Comparison of ENCODE assay signal across 18 cellular contexts in the genomic region with DNA sequence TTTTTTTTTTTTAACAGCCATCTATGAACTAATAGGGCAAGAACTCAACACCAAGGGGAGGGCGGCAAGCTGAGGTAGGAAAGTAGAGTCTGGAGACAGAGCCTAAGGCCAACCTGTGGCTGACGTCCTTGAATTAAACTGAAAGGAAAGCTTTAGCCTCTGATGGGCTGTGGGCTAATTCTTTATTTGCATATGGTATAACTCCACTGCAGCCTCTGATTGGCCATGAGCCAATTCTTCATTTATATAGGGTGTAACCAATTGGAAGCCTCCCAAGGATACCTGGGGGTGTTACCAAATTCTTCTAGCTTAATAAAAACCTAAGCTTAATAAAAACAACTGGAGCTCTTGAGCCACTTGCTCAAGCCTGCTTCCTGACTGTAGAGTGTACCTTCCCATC.
"Had no signal": no experiment of that assay in that cellular context is flagged by ENCODE, and none has a peak within 500 bp of the region (broad histone marks: within the 10 kb centered on the region; RNA-seq: fewer than 3 reads in every experiment).

No MANE protein-coding gene starts in this region.

- H3K27ac ChIP-seq: epithelial cell of prostate, foreskin keratinocyte, left ventricle myocardium inferior, parathyroid adenoma, prostate gland, right lobe of liver, suprapubic skin, thyroid gland had no signal

- ATAC-seq: effector memory CD8-positive, alpha-beta T cell; foreskin keratinocyte; right lobe of liver; stimulated activated effector memory CD8-positive, alpha-beta T cell treated with anti-CD3 and anti-CD28 coated beads, Interleukin-12 subunit alpha, Interleukin-12 subunit beta, amount 100 ng/mL, for 72 hours; stimulated activated naive CD8-positive, alpha-beta T cell treated with anti-CD3 and anti-CD28 coated beads, Interleukin-15, Interleukin-2, amounts not matched to agents 100 U/mL and 50 U/mL, for 24 hours had no signal

- H3K4me3 ChIP-seq: left ventricle myocardium inferior, lung, prostate gland, right lobe of liver, suprapubic skin, thyroid gland had no signal

- H2AFZ ChIP-seq: parathyroid adenoma had no signal

- DNase-seq: effector memory CD8-positive, alpha-beta T cell; foreskin keratinocyte; immature natural killer cell; left ventricle myocardium inferior; mesenchymal stem cell; midbrain; naive B cell; right lobe of liver; stimulated activated CD4-positive, alpha-beta T cell treated with anti-CD3 and anti-CD28 coated beads, Interleukin-4, amount 100 ng/mL, for 1 hour; stimulated activated CD8-positive, alpha-beta memory T cell treated with anti-CD3 and anti-CD28 coated beads, Interleukin-4, amount 100 ng/mL, for 48 hours; stimulated activated naive CD8-positive, alpha-beta T cell treated with anti-CD3 and anti-CD28 coated beads, Interleukin-15, Interleukin-2, amounts not matched to agents 100 U/mL and 50 U/mL, for 24 hours; thyroid gland had no signal

- H3K9me3 ChIP-seq: left ventricle myocardium inferior, prostate gland, right lobe of liver, suprapubic skin, thyroid gland had no signal

- H3K9ac ChIP-seq: parathyroid adenoma had no signal

- H3K4me1 ChIP-seq: foreskin keratinocyte, parathyroid adenoma, prostate gland, right lobe of liver, suprapubic skin, thyroid gland had no signal

- H3K27me3 ChIP-seq: foreskin keratinocyte, right lobe of liver, suprapubic skin, thyroid gland had no signal
